Comparison of ENCODE assay signal across 15 cellular contexts in genomic region chr11:24623121-24623520, GRCh38.
"Had no signal": no experiment of that assay in that cellular context is flagged by ENCODE, and none has a peak within 500 bp of the region (broad histone marks: within the 10 kb centered on the region; RNA-seq: fewer than 3 reads in every experiment).

No MANE protein-coding gene starts in this region.

- H3K9me3 ChIP-seq: mucosa of descending colon had no signal

- ATAC-seq: left colon; mucosa of descending colon; naive thymus-derived CD8-positive, alpha-beta T cell; T-cell had no signal

- H3K27me3 Mint-ChIP-seq: activated CD4-positive, alpha-beta memory T cell treated with anti-CD3 and anti-CD28 coated beads, Interleukin-2, amount 10 ng/mL, durations not matched to agents 7 days and 5 days; central memory CD8-positive, alpha-beta T cell; naive thymus-derived CD8-positive, alpha-beta T cell; stimulated activated naive CD8-positive, alpha-beta T cell treated with anti-CD3 and anti-CD28 coated beads, Interleukin-15, Interleukin-2, amounts not matched to agents 100 ng/mL and 50 ng/mL, for 24 hours; T-cell had no signal

- H3K4me3 ChIP-seq: lung, mucosa of descending colon had no signal

- H3K4me3 Mint-ChIP-seq: activated CD4-positive, alpha-beta memory T cell treated with anti-CD3 and anti-CD28 coated beads, Interleukin-2, amount 10 ng/mL, durations not matched to agents 7 days and 5 days; central memory CD8-positive, alpha-beta T cell; endodermal cell; naive thymus-derived CD8-positive, alpha-beta T cell; stimulated activated naive CD8-positive, alpha-beta T cell treated with anti-CD3 and anti-CD28 coated beads, Interleukin-15, Interleukin-2, amounts not matched to agents 100 ng/mL and 50 ng/mL, for 24 hours; T-cell had no signal

- H3K36me3 Mint-ChIP-seq: naive thymus-derived CD8-positive, alpha-beta T cell; T-cell had no signal

- H3K9me3 Mint-ChIP-seq: endodermal cell had no signal

- H3K27ac Mint-ChIP-seq: activated CD4-positive, alpha-beta memory T cell treated with anti-CD3 and anti-CD28 coated beads, Interleukin-2, amount 10 ng/mL, durations not matched to agents 7 days and 5 days; naive thymus-derived CD8-positive, alpha-beta T cell; stimulated activated naive CD8-positive, alpha-beta T cell treated with anti-CD3 and anti-CD28 coated beads, Interleukin-15, Interleukin-2, amounts not matched to agents 100 ng/mL and 50 ng/mL, for 24 hours; T-cell had no signal

- H3K4me1 Mint-ChIP-seq: activated CD4-positive, alpha-beta memory T cell treated with anti-CD3 and anti-CD28 coated beads, Interleukin-2, amount 10 ng/mL, durations not matched to agents 7 days and 5 days; central memory CD8-positive, alpha-beta T cell; naive thymus-derived CD8-positive, alpha-beta T cell; T-cell had no signal

- DNase-seq: activated CD4-positive, alpha-beta memory T cell treated with anti-CD3 and anti-CD28 coated beads, Interleukin-2, amount 10 ng/mL, durations not matched to agents 7 days and 5 days; activated T-cell treated with anti-CD3 and anti-CD28 coated beads, Interleukin-2, amount 50 U/mL, for 48 hours; endodermal cell; erythroblast; glutamatergic neuron; left colon; mucosa of descending colon; naive thymus-derived CD8-positive, alpha-beta T cell; stimulated activated CD4-positive, alpha-beta T cell treated with anti-CD3 and anti-CD28 coated beads, Interleukin-15, amount 100 ng/mL, for 24 hours; stimulated activated CD4-positive, alpha-beta T cell treated with anti-CD3 and anti-CD28 coated beads, Interleukin-4, amount 100 ng/mL, for 24 hours; T-cell; T1000 had no signal
